11 cellular contexts compared by ENCODE assay signal in the genomic region with DNA sequence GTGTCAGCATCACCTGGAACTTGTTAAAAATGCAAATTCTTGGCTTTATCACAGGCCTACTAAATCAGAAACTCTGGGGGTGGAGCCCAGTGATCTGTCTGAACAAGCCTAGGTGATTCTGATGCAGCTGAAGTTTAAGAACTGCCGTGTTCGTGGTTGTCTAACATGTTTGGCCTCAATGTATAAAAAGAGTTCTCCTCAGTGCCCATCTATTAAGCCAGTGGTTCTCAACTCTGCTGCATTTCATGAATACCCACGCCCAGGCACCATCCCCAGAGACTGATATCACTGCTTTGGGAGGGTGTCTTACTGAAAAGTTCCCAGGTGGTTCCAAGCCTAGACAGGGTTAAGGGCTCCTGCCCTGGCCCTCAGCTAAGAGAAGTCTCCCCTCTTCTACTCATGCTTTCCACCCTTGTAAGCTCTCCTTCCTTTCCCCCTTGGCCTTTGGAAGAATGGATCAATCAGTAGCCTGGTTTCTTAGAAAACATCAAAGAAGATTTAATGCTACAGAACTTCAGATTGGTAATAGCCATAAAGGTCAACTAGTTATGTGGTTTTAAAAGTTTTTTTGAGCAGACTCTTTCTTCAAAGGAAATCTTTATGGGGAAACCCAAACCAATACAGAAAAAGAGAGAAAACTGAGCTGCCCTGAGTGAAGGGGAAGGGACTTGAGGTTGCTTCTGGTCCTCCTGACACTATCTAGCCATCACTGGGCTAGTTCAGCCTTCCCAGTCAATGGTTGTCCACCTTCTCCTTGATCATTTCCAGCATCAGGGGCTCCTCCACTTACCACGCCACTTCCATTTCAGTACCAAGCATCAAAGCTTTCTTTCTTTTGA. TPM values are rescaled to one million over a fixed set of nuclear protein-coding genes. Genes with fewer than 3 reads are reported as not detected.
DNase-seq lines count a peak whose midpoint lies in the region; ATAC-seq and TF ChIP-seq lines count a peak whose summit lies in the region.
"Had no signal": no experiment of that assay in that cellular context is flagged by ENCODE, and none has a peak within 500 bp of the region (broad histone marks: within the 10 kb centered on the region; RNA-seq: fewer than 3 reads in every experiment).

No MANE protein-coding gene starts in this region.

- no peaks in the 10 kb centered on the region for H3K27me3 Mint-ChIP-seq in activated naive CD8-positive, alpha-beta T cell treated with anti-CD3 and anti-CD28 coated beads, Interleukin-2, amount 10 ng/mL, durations not matched to agents 7 days and 5 days

- no peaks in the 10 kb centered on the region for H4K20me1 ChIP-seq in BLaER1
- no peaks in the 10 kb centered on the region for H4K20me1 ChIP-seq in SK-N-SH (ENCODE audit: insufficient read depth)

- H3K9me3 Mint-ChIP-seq in activated naive CD8-positive, alpha-beta T cell treated with anti-CD3 and anti-CD28 coated beads, Interleukin-2, amount 10 ng/mL, durations not matched to agents 7 days and 5 days = peaks cover 2% of the 10 kb centered on the region

- POLR2A ChIA-PET in activated naive CD8-positive, alpha-beta T cell treated with anti-CD3 and anti-CD28 coated beads, Interleukin-2, amount 10 ng/mL, durations not matched to agents 7 days and 5 days (lab: Charles Lee) = interaction anchor here (0.9 to 1.5 kb wide), 3 partner anchors 17 to 112 kb away, joined by 3 to 4 read pairs (median 3); no protein-coding TSS in a partner anchor
- POLR2A ChIA-PET in SK-N-SH (lab: Yijun Ruan, JAX) = no interaction called here

- H3K4me1 Mint-ChIP-seq in activated naive CD8-positive, alpha-beta T cell treated with anti-CD3 and anti-CD28 coated beads, Interleukin-2, amount 10 ng/mL, durations not matched to agents 7 days and 5 days = peaks cover 53% of the 10 kb centered on the region

- H3K79me2 ChIP-seq in SK-N-SH (ENCODE audit: insufficient read depth) = no peaks in the 10 kb centered on the region

- no peak overlapping the region for H3K4me3 ChIP-seq in BLaER1
- H3K4me3 ChIP-seq in SK-N-SH (ENCODE audit: low read depth in 2 of 2, low read length in 1 of 2) = no peak overlapping the region
- H3K4me3 ChIP-seq: uterus had no signal

- 43% methylated on average over 1 of the region's 4 CpGs for WGBS in SK-N-SH (ENCODE audit: low lambda C conversion rate)

- H3K27ac Mint-ChIP-seq in activated naive CD8-positive, alpha-beta T cell treated with anti-CD3 and anti-CD28 coated beads, Interleukin-2, amount 10 ng/mL, durations not matched to agents 7 days and 5 days = peak overlapping the region; percentile 86

- DNase-seq in activated naive CD8-positive, alpha-beta T cell treated with anti-CD3 and anti-CD28 coated beads, Interleukin-2, amount 10 ng/mL, durations not matched to agents 7 days and 5 days = peak; percentile 41
- DNase-seq in SIG-M5 (lab: John Stamatoyannopoulos, UW) (no peak), AG08396 (ENCODE audit: low spot score) (no peak), substantia nigra (lab: John Stamatoyannopoulos, UW) (no peak), SK-N-SH (no peak)
- DNase-seq: glutamatergic neuron, NCI-H510A treated with DMSO at 0.1 percent for 48 hours, uterus had no signal

- TF ChIP-seq RAD21 in SK-N-SH (IDR thresholded peaks at IDR 0.05; ENCODE audit: low read length) = no peak

- H3K36me3 ChIP-seq in BLaER1 (no peaks in the 10 kb centered on the region), SK-N-SH (replicated peaks in 1 of 2; ENCODE audit: control insufficient read depth in 1 of 2, insufficient read depth in 2 of 2, low read length in 1 of 2) (no peaks in the 10 kb centered on the region)
- H3K36me3 ChIP-seq: uterus had no signal

- peaks cover 30% of the 10 kb centered on the region for H3K9me3 ChIP-seq in BLaER1
- H3K9me3 ChIP-seq in SK-N-SH = no peaks in the 10 kb centered on the region
- H3K9me3 ChIP-seq: uterus had no signal

- H3K9ac ChIP-seq in BLaER1 (no peak overlapping the region), SK-N-SH (no peak overlapping the region)

- H3K4me1 ChIP-seq in BLaER1 (peaks cover 59% of the 10 kb centered on the region), SK-N-SH (ENCODE audit: control insufficient read depth in 1 of 2, insufficient read depth in 2 of 2, low read depth in 1 of 2, low read length in 1 of 2) (no peaks in the 10 kb centered on the region; a peak in 1 of 4 replicates)
- H3K4me1 ChIP-seq: uterus had no signal

- peak; percentile 54 for ATAC-seq in GM19372 (IDR thresholded peaks at IDR 0.05; ENCODE audit: low read depth, unreplicated experiment)
- peak; percentile 62 for ATAC-seq in HG03175 (IDR thresholded peaks at IDR 0.05; ENCODE audit: unreplicated experiment)
- peak; percentile 22 for ATAC-seq in activated naive CD8-positive, alpha-beta T cell treated with anti-CD3 and anti-CD28 coated beads, Interleukin-2, amount 10 ng/mL, durations not matched to agents 7 days and 5 days (ENCODE audit: low read depth)

- CTCF ChIA-PET in SK-N-SH (lab: Yijun Ruan, JAX) = no interaction called here

- H3K4me2 ChIP-seq in BLaER1 (peak overlapping the region; percentile 38), SK-N-SH (no peak overlapping the region)

- TF ChIP-seq EP300 in SK-N-SH (IDR thresholded peaks at IDR 0.05; ENCODE audit: borderline replicate concordance in 1 of 2, low read depth in 1 of 2, low read length in 1 of 2) = no peak

- peaks cover 5% of the 10 kb centered on the region for H3K36me3 Mint-ChIP-seq in activated naive CD8-positive, alpha-beta T cell treated with anti-CD3 and anti-CD28 coated beads, Interleukin-2, amount 10 ng/mL, durations not matched to agents 7 days and 5 days

- peak overlapping the region; percentile 33 for H3K4me3 Mint-ChIP-seq in activated naive CD8-positive, alpha-beta T cell treated with anti-CD3 and anti-CD28 coated beads, Interleukin-2, amount 10 ng/mL, durations not matched to agents 7 days and 5 days

- H3K9me2 ChIP-seq in SK-N-SH = no peaks in the 10 kb centered on the region

- H3K27me3 ChIP-seq in BLaER1 (no peaks in the 10 kb centered on the region), SK-N-SH (ENCODE audit: insufficient read depth) (no peaks in the 10 kb centered on the region)
- H3K27me3 ChIP-seq: uterus had no signal

- no peak for TF ChIP-seq CTCF in SK-N-SH (IDR thresholded peaks at IDR 0.05)

- no peak overlapping the region for H3K27ac ChIP-seq in BLaER1
- H3K27ac ChIP-seq in substantia nigra (ENCODE audit: low read depth, low read length, poor library complexity, severe bottlenecking) = no peak overlapping the region
- no peak overlapping the region for H3K27ac ChIP-seq in SK-N-SH (ENCODE audit: low read depth in 2 of 2, low read length in 1 of 2)
- H3K27ac ChIP-seq: uterus had no signal

- H2AFZ ChIP-seq in SK-N-SH (ENCODE audit: low read depth) = no peak overlapping the region

- H3F3A ChIP-seq in SK-N-SH (replicated peaks; ENCODE audit: insufficient read depth) = no peaks in the 10 kb centered on the region

TF ChIP-seq in SK-N-SH, 30 proteins besides CTCF, POLR2A, EP300 and RAD21 (continues in another document):
- TF ChIP-seq POLR2AphosphoS5 (IDR thresholded peaks at IDR 0.05; ENCODE audit: low read depth, low read length) (no peak), PBX3 (IDR thresholded peaks at IDR 0.05) (no peak), USF1 (IDR thresholded peaks at IDR 0.05; ENCODE audit: borderline replicate concordance, low read depth) (no peak), MXI1 (IDR thresholded peaks at IDR 0.05; ENCODE audit: low read depth, low read length) (no peak)
- TF ChIP-seq, protein P1, sequence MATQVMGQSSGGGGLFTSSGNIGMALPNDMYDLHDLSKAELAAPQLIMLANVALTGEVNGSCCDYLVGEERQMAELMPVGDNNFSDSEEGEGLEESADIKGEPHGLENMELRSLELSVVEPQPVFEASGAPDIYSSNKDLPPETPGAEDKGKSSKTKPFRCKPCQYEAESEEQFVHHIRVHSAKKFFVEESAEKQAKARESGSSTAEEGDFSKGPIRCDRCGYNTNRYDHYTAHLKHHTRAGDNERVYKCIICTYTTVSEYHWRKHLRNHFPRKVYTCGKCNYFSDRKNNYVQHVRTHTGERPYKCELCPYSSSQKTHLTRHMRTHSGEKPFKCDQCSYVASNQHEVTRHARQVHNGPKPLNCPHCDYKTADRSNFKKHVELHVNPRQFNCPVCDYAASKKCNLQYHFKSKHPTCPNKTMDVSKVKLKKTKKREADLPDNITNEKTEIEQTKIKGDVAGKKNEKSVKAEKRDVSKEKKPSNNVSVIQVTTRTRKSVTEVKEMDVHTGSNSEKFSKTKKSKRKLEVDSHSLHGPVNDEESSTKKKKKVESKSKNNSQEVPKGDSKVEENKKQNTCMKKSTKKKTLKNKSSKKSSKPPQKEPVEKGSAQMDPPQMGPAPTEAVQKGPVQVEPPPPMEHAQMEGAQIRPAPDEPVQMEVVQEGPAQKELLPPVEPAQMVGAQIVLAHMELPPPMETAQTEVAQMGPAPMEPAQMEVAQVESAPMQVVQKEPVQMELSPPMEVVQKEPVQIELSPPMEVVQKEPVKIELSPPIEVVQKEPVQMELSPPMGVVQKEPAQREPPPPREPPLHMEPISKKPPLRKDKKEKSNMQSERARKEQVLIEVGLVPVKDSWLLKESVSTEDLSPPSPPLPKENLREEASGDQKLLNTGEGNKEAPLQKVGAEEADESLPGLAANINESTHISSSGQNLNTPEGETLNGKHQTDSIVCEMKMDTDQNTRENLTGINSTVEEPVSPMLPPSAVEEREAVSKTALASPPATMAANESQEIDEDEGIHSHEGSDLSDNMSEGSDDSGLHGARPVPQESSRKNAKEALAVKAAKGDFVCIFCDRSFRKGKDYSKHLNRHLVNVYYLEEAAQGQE (IDR thresholded peaks at IDR 0.05; ENCODE audit: low read depth, low read length) = no peak

RNA-seq across cellular contexts. Expression of gene TNFAIP3, which starts 38.9 kb away (rescaled TPM):
- 10 to 100 TPM; 88.6 to 89.5 TPM for total RNA-seq in activated naive CD8-positive, alpha-beta T cell treated with anti-CD3 and anti-CD28 coated beads, Interleukin-2, amount 10 ng/mL, durations not matched to agents 7 days and 5 days
- 1.0 and 1.1 TPM in 2 replicates for polyA plus RNA-seq in SK-N-SH (2012; rRNA removed)
- polyA plus RNA-seq in SK-N-SH (2012; cell fraction: cytosol; rRNA removed) = 0.42 and 0.45 TPM in 2 replicates
- 2.4 and 3.2 TPM in 2 replicates for polyA plus RNA-seq in SK-N-SH (2012; cell fraction: nucleus; rRNA removed)
